Comparison of ENCODE assay signal across 14 cellular contexts in genomic region chr5:163893301-163893700, GRCh38.
"Had no signal": no experiment of that assay in that cellular context is flagged by ENCODE, and none has a peak within 500 bp of the region (broad histone marks: within the 10 kb centered on the region; RNA-seq: fewer than 3 reads in every experiment).

No MANE protein-coding gene starts in this region.

- H3K36me3 ChIP-seq: heart right ventricle, left ventricle myocardium inferior had no signal

- H3K9me3 ChIP-seq: heart right ventricle, left ventricle myocardium inferior had no signal

- H3K27me3 Mint-ChIP-seq: activated B cell treated with CpG ODN at 0.5 μM for 24 hours; activated naive CD4-positive, alpha-beta T cell treated with anti-CD3 and anti-CD28 coated beads, Interleukin-2, amount 50 U/mL, for 24 hours had no signal

- ATAC-seq: heart right ventricle, sciatic nerve had no signal

- H3K27me3 ChIP-seq: heart right ventricle had no signal

- FAIRE-seq: frontal cortex, kidney had no signal

- H3K9me3 Mint-ChIP-seq: activated B cell treated with CpG ODN at 0.5 μM for 24 hours, nephron progenitor cell had no signal

- H3K4me1 Mint-ChIP-seq: activated naive CD4-positive, alpha-beta T cell treated with anti-CD3 and anti-CD28 coated beads, Interleukin-2, amount 50 U/mL, for 24 hours had no signal

- H3K4me3 Mint-ChIP-seq: activated B cell treated with CpG ODN at 0.5 μM for 24 hours; activated naive CD4-positive, alpha-beta T cell treated with anti-CD3 and anti-CD28 coated beads, Interleukin-2, amount 50 U/mL, for 24 hours; nephron progenitor cell; T-helper 1 cell treated with Interleukin-12 subunit alpha and Interleukin-12 subunit beta and Interleukin-4 antibody, amounts not matched to agents 30 μg/mL and 1 μg/mL, for 36 hours had no signal

- H3K36me3 Mint-ChIP-seq: activated naive CD4-positive, alpha-beta T cell treated with anti-CD3 and anti-CD28 coated beads, Interleukin-2, amount 50 U/mL, for 24 hours had no signal

- H3K4me3 ChIP-seq: heart right ventricle, left ventricle myocardium inferior had no signal

- H3K27ac ChIP-seq: heart right ventricle, left ventricle myocardium inferior had no signal

- DNase-seq: activated B cell treated with CpG ODN at 0.5 μM for 24 hours; effector CD8-positive, alpha-beta T cell; heart right ventricle; kidney; left ventricle myocardium inferior; mesendoderm; nephron progenitor cell; stimulated activated CD4-positive, alpha-beta T cell treated with anti-CD3 and anti-CD28 coated beads, Interleukin-2, amount 100 ng/mL, for 24 hours; stimulated activated naive CD4-positive, alpha-beta T cell; trophoblast cell had no signal

- H3K27ac Mint-ChIP-seq: activated B cell treated with CpG ODN at 0.5 μM for 24 hours; activated naive CD4-positive, alpha-beta T cell treated with anti-CD3 and anti-CD28 coated beads, Interleukin-2, amount 50 U/mL, for 24 hours; nephron progenitor cell; T-helper 1 cell treated with Interleukin-12 subunit alpha and Interleukin-12 subunit beta and Interleukin-4 antibody, amounts not matched to agents 30 μg/mL and 1 μg/mL, for 36 hours had no signal

- H3K4me1 ChIP-seq: heart right ventricle, left ventricle myocardium inferior had no signal
